ENCODE assay signal across 18 cellular contexts in genomic region chr22:49793871-49794270, GRCh38.
"Had no signal": no experiment of that assay in that cellular context is flagged by ENCODE, and none has a peak within 500 bp of the region (broad histone marks: within the 10 kb centered on the region; RNA-seq: fewer than 3 reads in every experiment).

No MANE protein-coding gene starts in this region.

- H3K9me3 ChIP-seq: gastrocnemius medialis, pancreas, psoas muscle, suprapubic skin, tibial nerve had no signal

- ATAC-seq: esophagus mucosa, gastrocnemius medialis, left lobe of liver, pancreas, psoas muscle had no signal

- H3K4me3 ChIP-seq: gastrocnemius medialis, pancreas, psoas muscle, suprapubic skin, tibial nerve had no signal

- DNase-seq: effector memory CD4-positive, alpha-beta T cell; gastrocnemius medialis; glutamatergic neuron; islet precursor cell; mammary epithelial cell; midbrain; naive B cell; occipital lobe; psoas muscle; small intestine; stimulated activated CD4-positive, alpha-beta T cell treated with anti-CD3 and anti-CD28 coated beads, Interleukin-12 subunit alpha, Interleukin-12 subunit beta, amount 100 ng/mL, for 4 hours; stimulated activated CD4-positive, alpha-beta T cell treated with anti-CD3 and anti-CD28 coated beads, Interleukin-2, amount 100 ng/mL, for 48 hours; stimulated activated naive CD4-positive, alpha-beta T cell treated with Interleukin-2 at 50 U/mL for 16 hours had no signal

- H3K27me3 ChIP-seq: gastrocnemius medialis, pancreas, suprapubic skin, tibial nerve had no signal

- H3K27ac ChIP-seq: pancreas, psoas muscle, suprapubic skin, tibial nerve had no signal
